Comparison of ENCODE assay signal across 8 cellular contexts in genomic region chr3:14921034-14921616, GRCh38. TPM values are rescaled to one million over a fixed set of nuclear protein-coding genes. Genes with fewer than 3 reads are reported as not detected.
DNase-seq lines count a peak whose midpoint lies in the region; TF ChIP-seq lines count a peak whose summit lies in the region.

No MANE protein-coding gene starts in this region.

- H3K27me3 Mint-ChIP-seq in endothelial cell (ENCODE audit: unreplicated experiment) (peaks cover 31% of the 10 kb centered on the region), mesothelial cell of epicardium (ENCODE audit: low read depth) (peaks cover 18% of the 10 kb centered on the region)

- H3K27ac Mint-ChIP-seq in endothelial cell (ENCODE audit: unreplicated experiment) = peak overlapping the region; percentile 57
- H3K27ac Mint-ChIP-seq in mesothelial cell of epicardium = no peak overlapping the region

- TF ChIP-seq CTCF in endothelial cell (IDR thresholded peaks at IDR 0.05; ENCODE audit: unreplicated experiment) (peak; percentile 85), mesothelial cell of epicardium (IDR thresholded peaks at IDR 0.05; ENCODE audit: unreplicated experiment) (peak; percentile 98)

- H3K4me3 Mint-ChIP-seq in endothelial cell (ENCODE audit: unreplicated experiment) = no peak overlapping the region
- no peak overlapping the region for H3K4me3 Mint-ChIP-seq in mesothelial cell of epicardium

- H3K9me3 Mint-ChIP-seq in endothelial cell (ENCODE audit: unreplicated experiment) (no peaks in the 10 kb centered on the region), mesothelial cell of epicardium (no peaks in the 10 kb centered on the region)

- peak; percentile 79 to 80 for DNase-seq in AML-193 (lab: John Stamatoyannopoulos, UW)
- DNase-seq in GM19238 (ENCODE audit: insufficient read length, low spot score) = peak; percentile 65
- peak; percentile 63 for DNase-seq in HS-27A (ENCODE audit: low read depth)
- peak; percentile 44 for DNase-seq in NOMO-1 treated with dmso at 0.1 percent for 144 hours (lab: John Stamatoyannopoulos, UW; ENCODE audit: unreplicated experiment)
- DNase-seq in activated CD8-positive, alpha-beta memory T cell treated with anti-CD3 and anti-CD28 coated beads for 48 hours (ENCODE audit: low read depth in 2 of 3, low spot score in 2 of 3) = peak; percentile 44 to 70 (median 64)
- DNase-seq in endothelial cell (ENCODE audit: low spot score) = peak; percentile 78
- DNase-seq in mesothelial cell of epicardium (ENCODE audit: low spot score in 2 of 2, unreplicated experiment in 2 of 2) = peak; percentile 78 to 95
- peak; percentile 53 to 72 for DNase-seq in stimulated activated CD8-positive, alpha-beta memory T cell treated with anti-CD3 and anti-CD28 coated beads, Interleukin-2, amount 100 ng/mL, for 1 hour (ENCODE audit: low read depth in 2 of 2)

- H3K4me1 Mint-ChIP-seq in endothelial cell (ENCODE audit: unreplicated experiment) (peaks cover 6% of the 10 kb centered on the region), mesothelial cell of epicardium (peaks cover 1% of the 10 kb centered on the region)

- H3K36me3 Mint-ChIP-seq in endothelial cell (ENCODE audit: low read depth, unreplicated experiment) (peaks cover 64% of the 10 kb centered on the region), mesothelial cell of epicardium (no peaks in the 10 kb centered on the region)

RNA-seq across cellular contexts. Expression of gene NR2C2, which starts 26.3 kb away (rescaled TPM):
- total RNA-seq in endothelial cell (ENCODE audit: unreplicated experiment) (49.1 TPM), mesothelial cell of epicardium (70.0 to 74.1 TPM (median 70.1 TPM) in 3 replicates)

Comparison
In these comparisons a context has a peak if more than half of its experiments do, and no peak if none do; other contexts are left out.
1. Peak in every context shown above with its lines: DNase-seq.